In genomic region chr4:83276299-83277040, GRCh38 we compare ENCODE assay signal across 12 cellular contexts. TPM values are rescaled to one million over a fixed set of nuclear protein-coding genes. Genes with fewer than 3 reads are reported as not detected.
DNase-seq lines count a peak whose midpoint lies in the region; ATAC-seq and TF ChIP-seq lines count a peak whose summit lies in the region.
"Had no signal": no experiment of that assay in that cellular context is flagged by ENCODE, and none has a peak within 500 bp of the region (broad histone marks: within the 10 kb centered on the region; RNA-seq: fewer than 3 reads in every experiment).

No MANE protein-coding gene starts in this region.

- no peak for TF ChIP-seq POLR2A in testis (IDR thresholded peaks at IDR 0.05)
- TF ChIP-seq POLR2A in lower leg skin (IDR thresholded peaks at IDR 0.05): no peak

- no peak overlapping the region for H3K4me3 Mint-ChIP-seq in activated T-cell treated with anti-CD3 and anti-CD28 coated beads, Interleukin-2, amount 50 U/mL, for 4 hours
- H3K4me3 Mint-ChIP-seq: mesothelial cell of epicardium; T-helper 1 cell treated with Interleukin-12 subunit alpha and Interleukin-12 subunit beta and Interleukin-4 antibody, amounts not matched to agents 30 μg/mL and 1 μg/mL, for 36 hours had no signal

- no peak for TF ChIP-seq CTCF in testis (IDR thresholded peaks at IDR 0.05)
- no peak for TF ChIP-seq CTCF in lower leg skin (IDR thresholded peaks at IDR 0.05)

- intact Hi-C loops in testis (cut with DNase I; ENCODE audit: low total_unique reads) (no loop called here), lower leg skin (cut with DNase I; ENCODE audit: low total_unique reads) (no loop called here)

- H3K4me1 Mint-ChIP-seq in activated T-cell treated with anti-CD3 and anti-CD28 coated beads, Interleukin-2, amount 50 U/mL, for 4 hours (ENCODE audit: low read depth): peaks cover 23% of the 10 kb centered on the region

- H3K9me3 ChIP-seq in testis: no peaks in the 10 kb centered on the region

- H3K4me3 ChIP-seq in testis (no peak overlapping the region), lower leg skin (ENCODE audit: low read depth, poor library complexity, severe bottlenecking) (no peak overlapping the region)

- no peaks in the 10 kb centered on the region for H3K36me3 ChIP-seq in testis (ENCODE audit: low read depth, missing control alignments)

- peaks cover 32% of the 10 kb centered on the region for H3K36me3 Mint-ChIP-seq in activated T-cell treated with anti-CD3 and anti-CD28 coated beads, Interleukin-2, amount 50 U/mL, for 4 hours (ENCODE audit: insufficient read depth)

- no peak for DNase-seq in activated T-cell treated with anti-CD3 and anti-CD28 coated beads, Interleukin-2, amount 50 U/mL, for 4 hours
- no peak for DNase-seq in activated T-cell treated with anti-CD3 and anti-CD28 coated beads, Interleukin-2, amount 50 U/mL, for 48 hours
- DNase-seq in stimulated activated naive CD8-positive, alpha-beta T cell treated with anti-CD3 and anti-CD28 coated beads, Interleukin-15, Interleukin-2, amounts not matched to agents 100 U/mL and 50 U/mL, for 24 hours: no peak
- DNase-seq in globus pallidus (ENCODE audit: low spot score) (no peak), testis (no peak), lower leg skin (ENCODE audit: low spot score in 2 of 2) (no peak)
- DNase-seq: aorta, NCI-H146 had no signal

- H3K27me3 Mint-ChIP-seq in activated T-cell treated with anti-CD3 and anti-CD28 coated beads, Interleukin-2, amount 50 U/mL, for 4 hours (ENCODE audit: low read depth): no peaks in the 10 kb centered on the region

- H3K9me3 Mint-ChIP-seq in activated T-cell treated with anti-CD3 and anti-CD28 coated beads, Interleukin-2, amount 50 U/mL, for 4 hours: no peaks in the 10 kb centered on the region
- H3K9me3 Mint-ChIP-seq: mesothelial cell of epicardium; T-helper 1 cell treated with Interleukin-12 subunit alpha and Interleukin-12 subunit beta and Interleukin-4 antibody, amounts not matched to agents 30 μg/mL and 1 μg/mL, for 36 hours had no signal

- no peaks in the 10 kb centered on the region for H3K4me1 ChIP-seq in testis

- no peaks in the 10 kb centered on the region for H3K27me3 ChIP-seq in testis

- no peak overlapping the region for H3K27ac ChIP-seq in testis

- WGBS in testis, 2 donors: 90 to 92% methylated on average over 3 of the region's 3 CpGs
- 86 to 90% methylated on average over 3 of the region's 3 CpGs for WGBS in lower leg skin, 2 donors

- peak; percentile 77 to 82 for ATAC-seq in activated T-cell treated with anti-CD3 and anti-CD28 coated beads, Interleukin-2, amount 50 U/mL, for 4 hours
- ATAC-seq in HG02610 (IDR thresholded peaks at IDR 0.05; ENCODE audit: unreplicated experiment): peak; percentile 68
- ATAC-seq in HG03571 (IDR thresholded peaks at IDR 0.05; ENCODE audit: unreplicated experiment): peak; percentile 60
- peak; percentile 74 for ATAC-seq in stimulated activated naive CD8-positive, alpha-beta T cell treated with anti-CD3 and anti-CD28 coated beads, Interleukin-15, Interleukin-2, amounts not matched to agents 100 U/mL and 50 U/mL, for 24 hours

RNA-seq across cellular contexts. Expression of gene COQ2, which starts 8.1 kb away (rescaled TPM):
- 10 to 100 TPM; 13.3 to 16.4 (median 15.0) TPM for total RNA-seq in activated T-cell treated with anti-CD3 and anti-CD28 coated beads, Interleukin-2, amount 50 U/mL, for 4 hours
- 10 to 100 TPM; 18.8 to 19.4 TPM for total RNA-seq in testis
- 9.5 TPM for polyA plus RNA-seq in testis (ENCODE audit: insufficient read depth, low read depth, low replicate concordance)
- total RNA-seq in lower leg skin: 10 to 100 TPM in 3 of 4 donors, 1 to 10 TPM in 1; 9.7 to 20.1 (median 12.6) TPM

RNA-seq across cellular contexts. Expression of gene HPSE, which starts 58.2 kb away (rescaled TPM):
- 1 to 10 TPM; 4.2 to 5.6 (median 5.0) TPM for total RNA-seq in activated T-cell treated with anti-CD3 and anti-CD28 coated beads, Interleukin-2, amount 50 U/mL, for 4 hours
- total RNA-seq in testis: 1 to 10 TPM in 1 of 2 donors, under 1 TPM in 1; 0.79 to 2.3 TPM
- 2.0 TPM for polyA plus RNA-seq in testis (ENCODE audit: insufficient read depth, low read depth, low replicate concordance)
- 10 to 100 TPM in 1 of 4 donors, 1 to 10 TPM in 3; 7.6 to 12.5 (median 9.1) TPM for total RNA-seq in lower leg skin
